In genomic region chr15:58221591-58222241, GRCh38 we compare ENCODE assay signal across 9 cellular contexts.
DNase-seq lines count a peak whose midpoint lies in the region; ATAC-seq and TF ChIP-seq lines count a peak whose summit lies in the region.
"Had no signal": no experiment of that assay in that cellular context is flagged by ENCODE, and none has a peak within 500 bp of the region (broad histone marks: within the 10 kb centered on the region; RNA-seq: fewer than 3 reads in every experiment).

No MANE protein-coding gene starts in this region.

- ATAC-seq in HG02623 (IDR thresholded peaks at IDR 0.05; ENCODE audit: unreplicated experiment): no peak

- H3K9me3 ChIP-seq in MM.1S (replicated peaks; ENCODE audit: insufficient read depth, low read length): no peaks in the 10 kb centered on the region
- H3K9me3 ChIP-seq in CD4-positive, alpha-beta memory T cell (ENCODE audit: control insufficient read depth in 1 of 2, low read length in 2 of 2): no peaks in the 10 kb centered on the region

- no peaks in the 10 kb centered on the region for H4K20me1 ChIP-seq in MM.1S (ENCODE audit: insufficient read depth, low read length)

- no peaks in the 10 kb centered on the region for H3K27me3 ChIP-seq in MM.1S (replicated peaks; ENCODE audit: insufficient read depth, low read length)
- H3K27me3 ChIP-seq in CD4-positive, alpha-beta memory T cell (ENCODE audit: insufficient read depth, low read length): no peaks in the 10 kb centered on the region

- H3K4me3 ChIP-seq in MM.1S (ENCODE audit: low read length): no peak overlapping the region
- no peak overlapping the region for H3K4me3 ChIP-seq in CD4-positive, alpha-beta memory T cell (ENCODE audit: low read length in 2 of 2)

- H3K27ac ChIP-seq in MM.1S (ENCODE audit: low read length): no peak overlapping the region
- no peak overlapping the region for H3K27ac ChIP-seq in CD4-positive, alpha-beta memory T cell (ENCODE audit: low read depth, low read length)

- no peak overlapping the region for H3K9ac ChIP-seq in MM.1S (ENCODE audit: low read length)

- H3K27me3 Mint-ChIP-seq in progenitor cell of endocrine pancreas: no peaks in the 10 kb centered on the region
- H3K27me3 Mint-ChIP-seq in CD4-positive, alpha-beta memory T cell: peaks cover 3 to 9% of the 10 kb centered on the region in 2 donors

- CTCF ChIA-PET in CD4-positive, alpha-beta memory T cell (lab: Charles Lee; ENCODE audit: partially characterized antibody): no interaction called here

- no peak overlapping the region for H3K4me2 ChIP-seq in MM.1S (ENCODE audit: low read depth, low read length)

- DNase-seq in DMS53 (lab: John Stamatoyannopoulos, UW) (peak; percentile 37), DMS53 treated with DMSO at 0.1 percent for 48 hours (lab: John Stamatoyannopoulos, UW; ENCODE audit: unreplicated experiment) (no peak), MM.1S (peak; percentile 24), dermis microvascular lymphatic vessel endothelial cell (ENCODE audit: low read depth in 2 of 2) (peak; percentile 39 to 56), progenitor cell of endocrine pancreas (ENCODE audit: low spot score, unreplicated experiment) (no peak), SIG-M5 treated with dmso at 0.1 percent for 504 hours (lab: John Stamatoyannopoulos, UW; ENCODE audit: unreplicated experiment) (no peak)
- DNase-seq in CD4-positive, alpha-beta memory T cell: no peak
- DNase-seq: stimulated activated CD4-positive, alpha-beta T cell treated with anti-CD3 and anti-CD28 coated beads, Interleukin-4, amount 100 ng/mL, for 1 hour had no signal

- peaks cover 15% of the 10 kb centered on the region for H3K9me3 Mint-ChIP-seq in progenitor cell of endocrine pancreas (ENCODE audit: low read depth)
- H3K9me3 Mint-ChIP-seq in CD4-positive, alpha-beta memory T cell: peaks cover 0 to 9% (median 0%) of the 10 kb centered on the region in 8 donors

- TF ChIP-seq CTCF in MM.1S (IDR thresholded peaks at IDR 0.05; ENCODE audit: low read length) (peak; percentile 55), progenitor cell of endocrine pancreas (IDR thresholded peaks at IDR 0.05; ENCODE audit: unreplicated experiment) (peak; percentile 46)

- no peak overlapping the region for H3K4me3 Mint-ChIP-seq in progenitor cell of endocrine pancreas (ENCODE audit: low read depth)
- no peak overlapping the region for H3K4me3 Mint-ChIP-seq in CD4-positive, alpha-beta memory T cell

- no peaks in the 10 kb centered on the region for H3K36me3 ChIP-seq in MM.1S (replicated peaks; ENCODE audit: insufficient read depth, low read length)
- H3K36me3 ChIP-seq in CD4-positive, alpha-beta memory T cell (ENCODE audit: insufficient read depth, low read length): no peaks in the 10 kb centered on the region

- intact Hi-C loops in CD4-positive, alpha-beta memory T cell (cut with micrococcal nuclease): loop anchor here (10.0 kb wide), 1 partner anchor 673 kb away; no protein-coding TSS in a partner anchor

- no peaks in the 10 kb centered on the region for H3F3A ChIP-seq in MM.1S (ENCODE audit: insufficient read depth, low read length)

- H3K79me2 ChIP-seq in MM.1S (ENCODE audit: low read length): no peaks in the 10 kb centered on the region

- no peaks in the 10 kb centered on the region for H3K4me1 Mint-ChIP-seq in progenitor cell of endocrine pancreas (ENCODE audit: low read depth)
- H3K4me1 Mint-ChIP-seq in CD4-positive, alpha-beta memory T cell: no peaks in the 10 kb centered on the region

- H3K9me2 ChIP-seq in MM.1S (replicated peaks; ENCODE audit: insufficient read depth, low read length): no peaks in the 10 kb centered on the region

- no peak overlapping the region for H2AFZ ChIP-seq in MM.1S (ENCODE audit: low read length)

- POLR2A ChIA-PET in CD4-positive, alpha-beta memory T cell (lab: Charles Lee; ENCODE audit: partially characterized antibody): no interaction called here

- peaks cover 1% of the 10 kb centered on the region for H3K36me3 Mint-ChIP-seq in progenitor cell of endocrine pancreas (ENCODE audit: insufficient read depth)
- H3K36me3 Mint-ChIP-seq in CD4-positive, alpha-beta memory T cell: no peaks in the 10 kb centered on the region

- no peak overlapping the region for H3K27ac Mint-ChIP-seq in progenitor cell of endocrine pancreas
- H3K27ac Mint-ChIP-seq in CD4-positive, alpha-beta memory T cell: no peak overlapping the region

- no peaks in the 10 kb centered on the region for H3K4me1 ChIP-seq in MM.1S (ENCODE audit: low read length)
- no peaks in the 10 kb centered on the region for H3K4me1 ChIP-seq in CD4-positive, alpha-beta memory T cell (ENCODE audit: insufficient read depth, low read length)

Comparison
In these comparisons a context has a peak if more than half of its experiments do, and no peak if none do; other contexts are left out.
1. DNase-seq: peak in DMS53 (single experiment), MM.1S (single experiment) and dermis microvascular lymphatic vessel endothelial cell (2 of 2); none in DMS53 treated with DMSO at 0.1 percent for 48 hours (single experiment), progenitor cell of endocrine pancreas (single experiment), SIG-M5 treated with dmso at 0.1 percent for 504 hours (single experiment) and CD4-positive, alpha-beta memory T cell (0 of 5).